In the genomic region with DNA sequence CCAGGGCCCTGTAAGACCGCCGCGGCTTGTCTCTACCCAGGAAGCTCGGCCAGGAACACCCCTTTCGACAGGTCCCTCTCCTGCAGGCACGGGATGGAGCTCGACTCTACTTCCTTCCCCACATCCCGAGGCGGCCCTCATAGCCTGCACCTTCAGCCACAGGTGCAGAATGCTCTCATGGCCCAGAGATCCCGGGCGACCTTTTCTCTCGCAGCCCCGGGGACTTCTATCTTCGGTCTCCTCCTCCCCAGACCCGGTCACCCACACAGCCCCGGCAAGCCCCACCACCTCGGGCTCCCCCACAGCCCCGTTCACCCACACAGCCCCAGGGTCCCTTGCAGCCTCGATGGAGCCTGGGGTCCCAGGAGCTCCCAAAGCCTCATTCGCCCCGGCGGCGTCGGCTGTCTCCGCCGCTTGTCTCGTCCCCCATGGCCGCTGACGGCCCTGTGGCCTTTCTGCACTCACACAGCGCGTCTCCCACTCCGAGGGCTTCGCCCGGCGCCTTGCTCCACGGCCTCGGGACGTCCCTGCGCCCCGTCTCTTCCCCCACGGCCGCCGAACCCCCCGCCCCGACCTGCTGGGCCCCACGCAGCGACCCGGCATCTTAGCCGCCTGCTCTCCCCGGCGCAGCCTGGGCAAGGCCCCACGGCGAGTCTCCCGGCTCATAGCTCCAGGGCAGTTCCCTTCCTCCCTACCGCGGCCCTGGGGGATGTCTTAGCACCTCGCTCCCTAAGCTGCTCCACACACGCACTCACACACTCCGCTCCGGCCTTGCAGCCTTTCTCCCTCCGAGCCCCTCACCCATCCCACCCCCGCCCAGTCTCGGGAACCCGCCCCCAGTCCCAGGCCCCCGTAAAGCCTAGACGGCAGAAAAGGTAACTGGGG, we compare ENCODE assay signal across 1 cellular context.
TF ChIP-seq lines count a peak whose summit lies in the region.

No MANE protein-coding gene starts in this region.

TF ChIP-seq in HepG2, 621 proteins besides CTCF, POLR2A, EP300 and RAD21 (continued from another document):
- TF ChIP-seq, protein P1, sequence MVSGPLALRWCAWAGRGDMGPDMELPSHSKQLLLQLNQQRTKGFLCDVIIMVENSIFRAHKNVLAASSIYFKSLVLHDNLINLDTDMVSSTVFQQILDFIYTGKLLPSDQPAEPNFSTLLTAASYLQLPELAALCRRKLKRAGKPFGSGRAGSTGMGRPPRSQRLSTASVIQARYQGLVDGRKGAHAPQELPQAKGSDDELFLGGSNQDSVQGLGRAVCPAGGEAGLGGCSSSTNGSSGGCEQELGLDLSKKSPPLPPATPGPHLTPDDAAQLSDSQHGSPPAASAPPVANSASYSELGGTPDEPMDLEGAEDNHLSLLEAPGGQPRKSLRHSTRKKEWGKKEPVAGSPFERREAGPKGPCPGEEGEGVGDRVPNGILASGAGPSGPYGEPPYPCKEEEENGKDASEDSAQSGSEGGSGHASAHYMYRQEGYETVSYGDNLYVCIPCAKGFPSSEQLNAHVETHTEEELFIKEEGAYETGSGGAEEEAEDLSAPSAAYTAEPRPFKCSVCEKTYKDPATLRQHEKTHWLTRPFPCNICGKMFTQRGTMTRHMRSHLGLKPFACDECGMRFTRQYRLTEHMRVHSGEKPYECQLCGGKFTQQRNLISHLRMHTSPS (CRISPR knock-in tag; IDR thresholded peaks at IDR 0.05; ENCODE audit: low read depth), result no peak
- TF ChIP-seq PHF20 (CRISPR knock-in tag; IDR thresholded peaks at IDR 0.05), result no peak
- no peak for TF ChIP-seq KDM2A (CRISPR knock-in tag; IDR thresholded peaks at IDR 0.05; ENCODE audit: borderline replicate concordance, low read depth)
- TF ChIP-seq TOPORS (CRISPR knock-in tag; IDR thresholded peaks at IDR 0.05), result no peak
- no peak for TF ChIP-seq HMG20B (CRISPR knock-in tag; conservative IDR thresholded peaks at IDR 0.05)
- TF ChIP-seq, protein P2, sequence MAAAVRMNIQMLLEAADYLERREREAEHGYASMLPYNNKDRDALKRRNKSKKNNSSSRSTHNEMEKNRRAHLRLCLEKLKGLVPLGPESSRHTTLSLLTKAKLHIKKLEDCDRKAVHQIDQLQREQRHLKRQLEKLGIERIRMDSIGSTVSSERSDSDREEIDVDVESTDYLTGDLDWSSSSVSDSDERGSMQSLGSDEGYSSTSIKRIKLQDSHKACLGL (CRISPR knock-in tag; IDR thresholded peaks at IDR 0.05), result no peak
- TF ChIP-seq, protein P3, sequence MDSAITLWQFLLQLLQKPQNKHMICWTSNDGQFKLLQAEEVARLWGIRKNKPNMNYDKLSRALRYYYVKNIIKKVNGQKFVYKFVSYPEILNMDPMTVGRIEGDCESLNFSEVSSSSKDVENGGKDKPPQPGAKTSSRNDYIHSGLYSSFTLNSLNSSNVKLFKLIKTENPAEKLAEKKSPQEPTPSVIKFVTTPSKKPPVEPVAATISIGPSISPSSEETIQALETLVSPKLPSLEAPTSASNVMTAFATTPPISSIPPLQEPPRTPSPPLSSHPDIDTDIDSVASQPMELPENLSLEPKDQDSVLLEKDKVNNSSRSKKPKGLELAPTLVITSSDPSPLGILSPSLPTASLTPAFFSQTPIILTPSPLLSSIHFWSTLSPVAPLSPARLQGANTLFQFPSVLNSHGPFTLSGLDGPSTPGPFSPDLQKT (CRISPR knock-in tag; IDR thresholded peaks at IDR 0.05; ENCODE audit: borderline replicate concordance), result no peak
- TF ChIP-seq, protein P4, sequence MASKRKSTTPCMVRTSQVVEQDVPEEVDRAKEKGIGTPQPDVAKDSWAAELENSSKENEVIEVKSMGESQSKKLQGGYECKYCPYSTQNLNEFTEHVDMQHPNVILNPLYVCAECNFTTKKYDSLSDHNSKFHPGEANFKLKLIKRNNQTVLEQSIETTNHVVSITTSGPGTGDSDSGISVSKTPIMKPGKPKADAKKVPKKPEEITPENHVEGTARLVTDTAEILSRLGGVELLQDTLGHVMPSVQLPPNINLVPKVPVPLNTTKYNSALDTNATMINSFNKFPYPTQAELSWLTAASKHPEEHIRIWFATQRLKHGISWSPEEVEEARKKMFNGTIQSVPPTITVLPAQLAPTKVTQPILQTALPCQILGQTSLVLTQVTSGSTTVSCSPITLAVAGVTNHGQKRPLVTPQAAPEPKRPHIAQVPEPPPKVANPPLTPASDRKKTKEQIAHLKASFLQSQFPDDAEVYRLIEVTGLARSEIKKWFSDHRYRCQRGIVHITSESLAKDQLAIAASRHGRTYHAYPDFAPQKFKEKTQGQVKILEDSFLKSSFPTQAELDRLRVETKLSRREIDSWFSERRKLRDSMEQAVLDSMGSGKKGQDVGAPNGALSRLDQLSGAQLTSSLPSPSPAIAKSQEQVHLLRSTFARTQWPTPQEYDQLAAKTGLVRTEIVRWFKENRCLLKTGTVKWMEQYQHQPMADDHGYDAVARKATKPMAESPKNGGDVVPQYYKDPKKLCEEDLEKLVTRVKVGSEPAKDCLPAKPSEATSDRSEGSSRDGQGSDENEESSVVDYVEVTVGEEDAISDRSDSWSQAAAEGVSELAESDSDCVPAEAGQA (IDR thresholded peaks at IDR 0.05; ENCODE audit: low read depth), result no peak
- TF ChIP-seq, protein P4 (CRISPR knock-in tag; IDR thresholded peaks at IDR 0.05; ENCODE audit: borderline replicate concordance), result no peak
- no peak for TF ChIP-seq NR2F2 (IDR thresholded peaks at IDR 0.05; ENCODE audit: borderline replicate concordance, low read depth)
- TF ChIP-seq, protein P5, sequence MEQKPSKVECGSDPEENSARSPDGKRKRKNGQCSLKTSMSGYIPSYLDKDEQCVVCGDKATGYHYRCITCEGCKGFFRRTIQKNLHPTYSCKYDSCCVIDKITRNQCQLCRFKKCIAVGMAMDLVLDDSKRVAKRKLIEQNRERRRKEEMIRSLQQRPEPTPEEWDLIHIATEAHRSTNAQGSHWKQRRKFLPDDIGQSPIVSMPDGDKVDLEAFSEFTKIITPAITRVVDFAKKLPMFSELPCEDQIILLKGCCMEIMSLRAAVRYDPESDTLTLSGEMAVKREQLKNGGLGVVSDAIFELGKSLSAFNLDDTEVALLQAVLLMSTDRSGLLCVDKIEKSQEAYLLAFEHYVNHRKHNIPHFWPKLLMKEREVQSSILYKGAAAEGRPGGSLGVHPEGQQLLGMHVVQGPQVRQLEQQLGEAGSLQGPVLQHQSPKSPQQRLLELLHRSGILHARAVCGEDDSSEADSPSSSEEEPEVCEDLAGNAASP (CRISPR knock-in tag; IDR thresholded peaks at IDR 0.05; ENCODE audit: borderline replicate concordance), result no peak
